12 cellular contexts compared by ENCODE assay signal in genomic region chr2:101517753-101518152, GRCh38. TPM values are rescaled to one million over a fixed set of nuclear protein-coding genes. Genes with fewer than 3 reads are reported as not detected.
DNase-seq lines count a peak whose midpoint lies in the region; ATAC-seq, FAIRE-seq and TF ChIP-seq lines count a peak whose summit lies in the region.
"Had no signal": no experiment of that assay in that cellular context is flagged by ENCODE, and none has a peak within 500 bp of the region (broad histone marks: within the 10 kb centered on the region; RNA-seq: fewer than 3 reads in every experiment).

No MANE protein-coding gene starts in this region.

- TF ChIP-seq CTCF in astrocyte of the spinal cord (IDR thresholded peaks at IDR 0.05; ENCODE audit: low read depth, low read length) (no peak), HepG2 (CRISPR knock-in tag; IDR thresholded peaks at IDR 0.05) (no peak), uterus (IDR thresholded peaks at IDR 0.05) (no peak), GM10266 (IDR thresholded peaks at IDR 0.05; ENCODE audit: control insufficient read depth, insufficient read depth, low read depth, missing control alignments) (no peak)

- no peaks in the 10 kb centered on the region for H3K79me2 ChIP-seq in HepG2 (ENCODE audit: insufficient read depth, low read length)

- H3K27me3 ChIP-seq in HepG2 (ENCODE audit: control insufficient read depth in 1 of 2, insufficient read depth in 2 of 2, low read length in 2 of 2) = peaks cover 2 to 8% of the 10 kb centered on the region in 2 experiments; a peak in 1 of 5 replicates
- H3K27me3 ChIP-seq in right cardiac atrium (ENCODE audit: control insufficient read depth, insufficient read depth) = no peaks in the 10 kb centered on the region
- no peaks in the 10 kb centered on the region for H3K27me3 ChIP-seq in uterus

- in situ Hi-C loops in Caki2 (cut with HindIII; ENCODE audit: low pct_unique_long_range_greater_than_20kb, low sequenced_read_pairs) = no loop called here
- in situ Hi-C loops in astrocyte of the spinal cord (cut with HindIII; ENCODE audit: low sequenced_read_pairs) = no loop called here
- in situ Hi-C loops in HepG2 (cut with HindIII; ENCODE audit: extremely low pct_ligation_motif_present, low pct_unique_long_range_greater_than_20kb) = loop anchor here (5.0 kb wide), 1 partner anchor 180 kb away; the partner anchor contains the start of gene MAP4K4

- H3K9me3 ChIP-seq in HepG2 (ENCODE audit: low read length) (peaks cover 8% of the 10 kb centered on the region), right cardiac atrium (ENCODE audit: control insufficient read depth, low read length) (peaks cover 2% of the 10 kb centered on the region), uterus (no peaks in the 10 kb centered on the region)
- H3K9me3 ChIP-seq: adrenal gland had no signal

- H3K4me3 ChIP-seq in astrocyte of the spinal cord (ENCODE audit: low read depth, low read length) (no peak overlapping the region), HepG2 (replicated peaks in 1 of 3; ENCODE audit: insufficient read depth in 1 of 3, low read depth in 2 of 3, low read length in 3 of 3) (no peak overlapping the region; a peak in 1 of 6 replicates), right cardiac atrium (ENCODE audit: low read length) (no peak overlapping the region), uterus (no peak overlapping the region)
- H3K4me3 ChIP-seq: adrenal gland had no signal

- TF ChIP-seq EP300 in HepG2 (IDR thresholded peaks at IDR 0.05; ENCODE audit: low read depth in 2 of 2, low read length in 2 of 2) = no peak; a peak in 1 of 4 replicates
- TF ChIP-seq EP300 in HepG2 (CRISPR knock-in tag; IDR thresholded peaks at IDR 0.05; ENCODE audit: borderline replicate concordance) = no peak

- no peak overlapping the region for H3K27ac ChIP-seq in HepG2 (ENCODE audit: extremely low read length, insufficient read depth, low read length)
- no peak overlapping the region for H3K27ac ChIP-seq in right cardiac atrium (ENCODE audit: low read length)
- peak overlapping the region in 1 of 2 donors; percentile 11 for H3K27ac ChIP-seq in uterus

- peaks cover 51% of the 10 kb centered on the region for H3K4me1 ChIP-seq in HepG2 (ENCODE audit: insufficient read depth, low read length)
- no peaks in the 10 kb centered on the region for H3K4me1 ChIP-seq in right cardiac atrium (ENCODE audit: control insufficient read depth, insufficient read depth, low read length)
- no peaks in the 10 kb centered on the region for H3K4me1 ChIP-seq in uterus

- POLR2A ChIA-PET in HepG2 (lab: Yijun Ruan, JAX) = interaction anchor here (0.6 to 1.0 kb wide), 3 partner anchors 48 to 182 kb away, joined by 3 to 4 read pairs (median 3); partner anchors contain the start of gene MAP4K4
- POLR2A ChIA-PET in activated CD4-positive, alpha-beta memory T cell treated with anti-CD3 and anti-CD28 coated beads for 36 hours (lab: Charles Lee) = no interaction called here

- CTCF ChIA-PET in HepG2 (lab: Yijun Ruan, JAX; ENCODE audit: low intra/inter-chr PET ratio, low total read pairs) = no interaction called here
- CTCF ChIA-PET in activated CD4-positive, alpha-beta memory T cell treated with anti-CD3 and anti-CD28 coated beads for 36 hours (lab: Charles Lee) = no interaction called here

- H4K20me1 ChIP-seq in HepG2 (ENCODE audit: insufficient read depth, low read length) = no peaks in the 10 kb centered on the region

- intact Hi-C loops in HepG2 (cut with micrococcal nuclease; ENCODE audit: unreplicated experiment) = loop anchor here (2.0 to 5.0 kb wide), 3 partner anchors 179 to 315 kb away; partner anchors contain the start of gene MAP4K4
- intact Hi-C loops in right cardiac atrium (cut with DNase I) = loop anchor here in 3 of 4 donors (5.0 to 10.0 kb wide), 3 partner anchors 177 to 315 kb away; partner anchors contain the start of gene MAP4K4 (in 1 of the 3)
- intact Hi-C loops in activated CD4-positive, alpha-beta memory T cell treated with anti-CD3 and anti-CD28 coated beads for 36 hours (cut with micrococcal nuclease) = loop anchor here (2.0 to 10.0 kb wide), 3 partner anchors 43 to 137 kb away; partner anchors contain the start of gene RFX8
- intact Hi-C loops in uterus (cut with DNase I; ENCODE audit: low total_unique reads) = no loop called here

- FAIRE-seq in HepG2 (lab: Jason Lieb, UNC) = no peak
- FAIRE-seq: D721Med had no signal

- H3K36me3 ChIP-seq in HepG2 (replicated peaks in 1 of 2; ENCODE audit: control insufficient read depth in 1 of 2, insufficient read depth in 2 of 2, low read length in 2 of 2) (no peaks in the 10 kb centered on the region), uterus (no peaks in the 10 kb centered on the region)
- H3K36me3 ChIP-seq: adrenal gland had no signal

- H3K27me3 Mint-ChIP-seq in activated CD4-positive, alpha-beta memory T cell treated with anti-CD3 and anti-CD28 coated beads for 36 hours = no peaks in the 10 kb centered on the region

- H3K4me2 ChIP-seq in HepG2 (ENCODE audit: low read depth, low read length) = peak overlapping the region; percentile 1; the same call in 1 of the 2 replicates

- peaks cover 3% of the 10 kb centered on the region for H3K36me3 Mint-ChIP-seq in activated CD4-positive, alpha-beta memory T cell treated with anti-CD3 and anti-CD28 coated beads for 36 hours

- no peak overlapping the region for H2AFZ ChIP-seq in HepG2 (ENCODE audit: low read length)

- peaks cover 13% of the 10 kb centered on the region for H3K9me3 Mint-ChIP-seq in activated CD4-positive, alpha-beta memory T cell treated with anti-CD3 and anti-CD28 coated beads for 36 hours

- H3K4me1 Mint-ChIP-seq in activated CD4-positive, alpha-beta memory T cell treated with anti-CD3 and anti-CD28 coated beads for 36 hours (ENCODE audit: low read depth) = peaks cover 28% of the 10 kb centered on the region

- TF ChIP-seq RAD21 in HepG2 (CRISPR knock-in tag; IDR thresholded peaks at IDR 0.05) = no peak

- no TSS peak for BruUV-seq in HepG2 (replicated peaks; lab: Mats Ljungman, UMichigan)

- H3K27ac Mint-ChIP-seq in activated CD4-positive, alpha-beta memory T cell treated with anti-CD3 and anti-CD28 coated beads for 36 hours = no peak overlapping the region

- no peak for TF ChIP-seq POLR2A in HepG2 (IDR thresholded peaks at IDR 0.05; ENCODE audit: insufficient read depth in 1 of 2, low read depth in 2 of 2, low read length in 2 of 2)
- TF ChIP-seq POLR2A in uterus (IDR thresholded peaks at IDR 0.05) = no peak

- no peak overlapping the region for H3K4me3 Mint-ChIP-seq in activated CD4-positive, alpha-beta memory T cell treated with anti-CD3 and anti-CD28 coated beads for 36 hours

- no peak overlapping the region for H3K9ac ChIP-seq in HepG2 (ENCODE audit: insufficient read depth, low read depth, low read length)

- DNase-seq in Caki2 (ENCODE audit: low read depth) (peak; percentile 85), LHCN-M2 (ENCODE audit: low read depth) (peak; percentile 83), astrocyte of the spinal cord (ENCODE audit: low read depth, low spot score) (peak; percentile 84), HepG2 (ENCODE audit: low spot score) (peak; percentile 45), right cardiac atrium (no peak), uterus (no peak), GM10266 (ENCODE audit: extremely low spot score) (no peak)
- no peak for DNase-seq in activated CD4-positive, alpha-beta memory T cell treated with anti-CD3 and anti-CD28 coated beads for 36 hours
- DNase-seq: adrenal gland, Karpas-422 had no signal

- ATAC-seq in HepG2 (no peak), right cardiac atrium (no peak)

TF ChIP-seq in HepG2, 621 proteins besides CTCF, POLR2A, EP300 and RAD21 (continues in another document):
- no peak for TF ChIP-seq ZNF546 (CRISPR knock-in tag; conservative IDR thresholded peaks at IDR 0.05)
- TF ChIP-seq NFKB2 (CRISPR knock-in tag; IDR thresholded peaks at IDR 0.05; ENCODE audit: borderline replicate concordance) = no peak
- peak; percentile 86 for TF ChIP-seq RARA (CRISPR knock-in tag; IDR thresholded peaks at IDR 0.05)

RNA-seq across cellular contexts. Expression of gene RFX8, which starts 42.8 kb away (rescaled TPM):
- not detected in 2 replicates for total RNA-seq in Caki2 (2014; rRNA removed; shearing (Covaris generic); ENCODE audit: low replicate concordance)
- total RNA-seq in LHCN-M2 (2014; rRNA removed) = 27.8 and 33.4 TPM in 2 replicates
- 3.9 TPM for polyA plus RNA-seq in LHCN-M2 (2012)
- not detected in 2 replicates for total RNA-seq in HepG2 (2016; rRNA removed; fragmentation: Illumina TruSeq; extraction: Trizol)
- total RNA-seq in HepG2 (2016; cell fraction: cytosol; rRNA removed; fragmentation: Illumina TruSeq; extraction: Trizol; ENCODE audit: low read depth) = not detected in 2 replicates
- total RNA-seq in HepG2 (2016; cell fraction: insoluble cytoplasmic fraction; rRNA removed; fragmentation: Illumina TruSeq; extraction: Trizol) = not detected in 2 replicates
- total RNA-seq in HepG2 (2016; cell fraction: membrane; rRNA removed; fragmentation: Illumina TruSeq; extraction: Trizol) = not detected in 2 replicates
- total RNA-seq in HepG2 (2016; cell fraction: nucleus; rRNA removed; fragmentation: Illumina TruSeq; extraction: Trizol) = not detected in 2 replicates
- polyA plus RNA-seq in HepG2 (2011; rRNA removed) = not detected in 2 replicates
- not detected in 2 replicates for polyA plus RNA-seq in HepG2 (2011; cell fraction: cytosol; rRNA removed)
- polyA plus RNA-seq in HepG2 (2011; cell fraction: nucleus; rRNA removed) = not detected in 2 replicates
- polyA plus RNA-seq in HepG2 (2012) = not detected in 2 replicates
- polyA plus RNA-seq in HepG2 (2016; cell fraction: cytosol; fragmentation: Illumina TruSeq; extraction: Trizol; ENCODE audit: low read depth) = not detected in 2 replicates
- not detected in 2 replicates for polyA plus RNA-seq in HepG2 (2016; cell fraction: insoluble cytoplasmic fraction; fragmentation: Illumina TruSeq; extraction: Trizol; ENCODE audit: low read depth)
- not detected in 2 replicates for polyA plus RNA-seq in HepG2 (2016; cell fraction: membrane; fragmentation: Illumina TruSeq; extraction: Trizol; ENCODE audit: low read depth)
- polyA plus RNA-seq in HepG2 (2016; cell fraction: nucleus; fragmentation: Illumina TruSeq; extraction: Trizol; ENCODE audit: insufficient read depth, low read depth) = not detected in 2 replicates
- not detected in 2 replicates for polyA minus RNA-seq in HepG2 (2011; rRNA and poly(A)+ RNA removed; ENCODE audit: low replicate concordance)
- polyA minus RNA-seq in HepG2 (2011; cell fraction: cytosol; rRNA and poly(A)+ RNA removed) = not detected in 2 replicates
- not detected in 2 replicates for polyA minus RNA-seq in HepG2 (2011; cell fraction: nucleus; rRNA and poly(A)+ RNA removed)
- 1 to 10 TPM in 1 of 4 donors, under 1 TPM in 3; 0.50 to 1.1 (median 0.62) TPM for total RNA-seq in right cardiac atrium
- polyA plus RNA-seq in right cardiac atrium = 0.45 TPM
- 1 to 10 TPM in 1 of 2 experiments, under 1 TPM in 1; 0.90 to 1.0 TPM for total RNA-seq in activated CD4-positive, alpha-beta memory T cell treated with anti-CD3 and anti-CD28 coated beads for 36 hours
- total RNA-seq in uterus = 1 to 10 TPM in 2 of 4 donors, under 1 TPM in 1, not detected in 1; 0.51 to 1.4 (median 1.1) TPM
- polyA plus RNA-seq: neural cell had no signal

Comparison
In these comparisons a context has a peak if more than half of its experiments do, and no peak if none do; other contexts are left out.
1. DNase-seq: peak in Caki2 (single experiment), LHCN-M2 (single experiment), astrocyte of the spinal cord (single experiment) and HepG2 (single experiment); none in right cardiac atrium (0 of 3), activated CD4-positive, alpha-beta memory T cell treated with anti-CD3 and anti-CD28 coated beads for 36 hours (single experiment), uterus (0 of 2) and GM10266 (single experiment).
2. RNA of gene RFX8, which starts 42.8 kb away (total RNA-seq): 27.8 to 33.4 TPM in LHCN-M2; 0.51 to 1.4 TPM in uterus, 0.90 to 1.0 TPM in activated CD4-positive, alpha-beta memory T cell treated with anti-CD3 and anti-CD28 coated beads for 36 hours, 0.50 to 1.1 TPM in right cardiac atrium, not detected in Caki2 and not detected in HepG2; every median in the first group is over 10 times any median in the second.